Comparison of ENCODE assay signal across 8 cellular contexts in the genomic region with DNA sequence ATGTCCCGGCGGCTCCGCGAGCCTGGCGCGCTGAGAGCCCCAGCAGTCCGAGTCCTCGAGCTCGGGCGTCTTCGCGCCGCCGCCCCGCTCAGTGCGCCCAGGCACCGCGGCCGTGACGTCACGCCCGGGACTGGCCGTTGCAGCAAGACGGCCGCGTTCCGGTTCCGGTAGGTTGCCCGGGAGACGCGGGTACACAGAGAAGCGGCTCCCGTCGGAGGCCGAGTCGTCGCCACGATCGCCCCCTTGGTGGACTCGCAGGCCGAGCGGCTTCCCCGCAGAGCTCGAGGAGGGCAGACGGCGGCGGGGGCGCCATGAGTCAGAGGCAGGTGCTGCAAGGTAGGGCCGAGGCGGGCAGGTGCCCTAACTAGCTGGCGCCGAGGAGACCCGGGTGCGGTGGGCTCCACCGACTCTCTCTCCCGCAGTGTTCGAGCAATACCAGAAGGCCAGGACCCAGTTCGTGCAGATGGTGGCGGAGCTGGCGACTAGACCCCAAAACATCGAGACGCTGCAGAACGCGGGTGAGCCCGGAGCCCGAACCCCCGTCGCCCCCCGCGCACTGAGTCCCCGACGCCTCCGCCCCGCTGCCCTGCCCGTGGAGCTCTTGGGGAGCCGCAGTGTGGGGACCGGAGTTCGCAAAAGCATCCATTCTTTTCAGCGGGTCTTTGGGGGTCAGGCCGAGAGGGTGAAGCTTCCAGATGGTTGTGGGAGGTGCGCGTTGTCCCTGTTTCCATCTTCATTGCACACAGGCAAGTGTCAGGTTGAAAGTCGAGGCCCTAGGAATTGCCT. TPM values are rescaled to one million over a fixed set of nuclear protein-coding genes. Genes with fewer than 3 reads are reported as not detected.
DNase-seq lines count a peak whose midpoint lies in the region; ATAC-seq and TF ChIP-seq lines count a peak whose summit lies in the region.

Gene SPAG6, plus strand, starts transcription at position 196 of the 786 bp plus-strand sequence. Its CDS starts 116 bp downstream, at position 312.

- no peaks in the 10 kb centered on the region for H3K36me3 Mint-ChIP-seq in natural killer cell

- H3K9me3 ChIP-seq in A673 (ENCODE audit: low read depth, low read length, poor library complexity, severe bottlenecking) = no peaks in the 10 kb centered on the region
- H3K9me3 ChIP-seq in effector memory CD4-positive, alpha-beta T cell (ENCODE audit: control insufficient read depth, low read length) = no peaks in the 10 kb centered on the region

- no peaks in the 10 kb centered on the region for H3K4me1 ChIP-seq in A673 (ENCODE audit: insufficient read depth, low read length, poor library complexity, severe bottlenecking)
- peaks cover 9% of the 10 kb centered on the region for H3K4me1 ChIP-seq in effector memory CD4-positive, alpha-beta T cell (ENCODE audit: control insufficient read depth, insufficient read depth, low read length, poor library complexity, severe bottlenecking)

- peaks cover 47 to 54% of the 10 kb centered on the region in 2 donors for H3K27me3 Mint-ChIP-seq in natural killer cell (ENCODE audit: low read depth in 2 of 2)

- H3K27me3 ChIP-seq in A673 (replicated peaks; ENCODE audit: insufficient read depth, low read depth, low read length, poor library complexity) = peaks cover 80% of the 10 kb centered on the region
- peaks cover 51% of the 10 kb centered on the region for H3K27me3 ChIP-seq in effector memory CD4-positive, alpha-beta T cell (replicated peaks; ENCODE audit: control insufficient read depth, insufficient read depth, low read length, poor library complexity, severe bottlenecking)

- ATAC-seq in GM21723 (IDR thresholded peaks at IDR 0.05; ENCODE audit: unreplicated experiment) (peak; percentile 33), natural killer cell (peak; percentile 39 to 65 (median 63)), GM19351 (IDR thresholded peaks at IDR 0.05; ENCODE audit: unreplicated experiment) (no peak)

- BruUV-seq in A673 (replicated peaks; lab: Mats Ljungman, UMichigan) = no TSS peak

- H3K27ac ChIP-seq in A673 (ENCODE audit: low read depth, low read length, poor library complexity, severe bottlenecking) = no peak within 1 kb of the TSS
- H3K27ac ChIP-seq in effector memory CD4-positive, alpha-beta T cell (ENCODE audit: insufficient read depth, low read length, poor library complexity, severe bottlenecking) = no peak within 1 kb of the TSS
- H3K27ac ChIP-seq in RWPE1 = no peak within 1 kb of the TSS

- peak within 1 kb of the TSS; percentile 39 for H3K4me3 ChIP-seq in A673 (ENCODE audit: low read depth, low read length, poor library complexity, severe bottlenecking)
- H3K4me3 ChIP-seq in effector memory CD4-positive, alpha-beta T cell (ENCODE audit: insufficient read depth, low read depth, low read length, poor library complexity, severe bottlenecking) = no peak within 1 kb of the TSS

- H3K4me1 Mint-ChIP-seq in natural killer cell = peaks cover 0 to 8% of the 10 kb centered on the region in 2 donors

- peak; percentile 41 for DNase-seq in A673 (ENCODE audit: low spot score)
- DNase-seq in T-helper 1 cell = peak in 3 of 5 donors; percentile 9 to 80 (median 41)
- peak in 2 of 3 donors; percentile 38 to 41 for DNase-seq in effector memory CD4-positive, alpha-beta T cell
- peak; percentile 57 for DNase-seq in natural killer cell
- DNase-seq in RWPE1 (ENCODE audit: low spot score) = no peak
- no peak for DNase-seq in GM03348 (ENCODE audit: low spot score)

- POLR2A ChIA-PET in A673 (lab: Charles Lee; ENCODE audit: low non-redundant PET) = no interaction called here
- POLR2A ChIA-PET in RWPE1 (lab: Yijun Ruan, JAX; ENCODE audit: low non-redundant PET) = no interaction called here

- no peaks in the 10 kb centered on the region for H3K36me3 ChIP-seq in A673 (ENCODE audit: insufficient read depth, low read length, poor library complexity, severe bottlenecking)
- H3K36me3 ChIP-seq in effector memory CD4-positive, alpha-beta T cell (ENCODE audit: control insufficient read depth, insufficient read depth, low read length) = no peaks in the 10 kb centered on the region

- intact Hi-C loops in A673 (cut with micrococcal nuclease; ENCODE audit: unreplicated experiment) (loop anchor here (10.0 kb wide), 1 partner anchor 639 kb away; no protein-coding TSS in a partner anchor), natural killer cell (cut with micrococcal nuclease) (loop anchor here (10.0 kb wide), 2 partner anchors 129 to 569 kb away; no protein-coding TSS in a partner anchor)

- H3K4me3 Mint-ChIP-seq in natural killer cell = peak within 1 kb of the TSS; percentile 65

- H3K9me3 Mint-ChIP-seq in natural killer cell = peaks cover 0 to 2% of the 10 kb centered on the region in 2 donors

- TF ChIP-seq CTCF in A673 (conservative IDR thresholded peaks at IDR 0.05; ENCODE audit: low read depth, low read length) (no peak), natural killer cell (IDR thresholded peaks at IDR 0.05) (no peak), RWPE1 (conservative IDR thresholded peaks at IDR 0.05; ENCODE audit: low read depth) (no peak)

- CTCF ChIA-PET in A673 (lab: Charles Lee) = no interaction called here
- CTCF ChIA-PET in RWPE1 (lab: Yijun Ruan, JAX) = interaction anchor here (0.5 to 0.6 kb wide), 2 partner anchors 72 to 99 kb away, joined by 3 to 4 read pairs; no protein-coding TSS in a partner anchor

- H3K27ac Mint-ChIP-seq in natural killer cell = peak within 1 kb of the TSS; percentile 68 to 74

RNA-seq across cellular contexts. Expression of gene SPAG6, which starts in this region (rescaled TPM):
- total RNA-seq in A673 (2021) = 0.39 and 0.74 TPM in 2 replicates
- under 1 TPM in 2 of 3 donors, not detected in 1; 0.35 to 0.79 TPM for total RNA-seq in natural killer cell

Comparison
In these comparisons a context has a peak if more than half of its experiments do, and no peak if none do; other contexts are left out.
1. Peak in DNase-seq and H3K4me3 ChIP-seq in A673; RNA of the gene not detected or under 1 TPM.
2. Peak in DNase-seq and ATAC-seq in natural killer cell; RNA of the gene not detected or under 1 TPM.
3. DNase-seq: peak in T-helper 1 cell (3 of 5) and effector memory CD4-positive, alpha-beta T cell (2 of 3); none in RWPE1 (single experiment) and GM03348 (single experiment).